ENCODE assay signal across 1 cellular context in the genomic region with DNA sequence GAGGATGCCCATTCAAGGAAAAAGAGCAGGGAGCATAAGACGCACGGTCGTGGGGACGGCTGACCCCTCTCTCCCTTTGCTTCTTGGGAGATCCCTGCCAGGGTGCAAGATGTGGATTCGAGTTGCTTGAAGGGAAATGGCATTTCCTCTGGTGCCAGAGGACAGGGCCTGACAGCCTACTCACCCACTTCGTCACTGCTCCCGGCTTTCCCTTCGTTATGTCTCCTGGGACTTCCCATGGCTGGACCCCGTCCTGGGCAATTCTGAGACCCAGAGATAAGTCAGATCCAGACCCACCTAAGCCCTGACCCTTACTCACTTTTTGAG.
TF ChIP-seq lines count a peak whose summit lies in the region.

No MANE protein-coding gene starts in this region.

TF ChIP-seq in HCT116, 20 proteins besides CTCF, POLR2A, EP300 and RAD21 (continued from another document):
- TF ChIP-seq, protein P1, sequence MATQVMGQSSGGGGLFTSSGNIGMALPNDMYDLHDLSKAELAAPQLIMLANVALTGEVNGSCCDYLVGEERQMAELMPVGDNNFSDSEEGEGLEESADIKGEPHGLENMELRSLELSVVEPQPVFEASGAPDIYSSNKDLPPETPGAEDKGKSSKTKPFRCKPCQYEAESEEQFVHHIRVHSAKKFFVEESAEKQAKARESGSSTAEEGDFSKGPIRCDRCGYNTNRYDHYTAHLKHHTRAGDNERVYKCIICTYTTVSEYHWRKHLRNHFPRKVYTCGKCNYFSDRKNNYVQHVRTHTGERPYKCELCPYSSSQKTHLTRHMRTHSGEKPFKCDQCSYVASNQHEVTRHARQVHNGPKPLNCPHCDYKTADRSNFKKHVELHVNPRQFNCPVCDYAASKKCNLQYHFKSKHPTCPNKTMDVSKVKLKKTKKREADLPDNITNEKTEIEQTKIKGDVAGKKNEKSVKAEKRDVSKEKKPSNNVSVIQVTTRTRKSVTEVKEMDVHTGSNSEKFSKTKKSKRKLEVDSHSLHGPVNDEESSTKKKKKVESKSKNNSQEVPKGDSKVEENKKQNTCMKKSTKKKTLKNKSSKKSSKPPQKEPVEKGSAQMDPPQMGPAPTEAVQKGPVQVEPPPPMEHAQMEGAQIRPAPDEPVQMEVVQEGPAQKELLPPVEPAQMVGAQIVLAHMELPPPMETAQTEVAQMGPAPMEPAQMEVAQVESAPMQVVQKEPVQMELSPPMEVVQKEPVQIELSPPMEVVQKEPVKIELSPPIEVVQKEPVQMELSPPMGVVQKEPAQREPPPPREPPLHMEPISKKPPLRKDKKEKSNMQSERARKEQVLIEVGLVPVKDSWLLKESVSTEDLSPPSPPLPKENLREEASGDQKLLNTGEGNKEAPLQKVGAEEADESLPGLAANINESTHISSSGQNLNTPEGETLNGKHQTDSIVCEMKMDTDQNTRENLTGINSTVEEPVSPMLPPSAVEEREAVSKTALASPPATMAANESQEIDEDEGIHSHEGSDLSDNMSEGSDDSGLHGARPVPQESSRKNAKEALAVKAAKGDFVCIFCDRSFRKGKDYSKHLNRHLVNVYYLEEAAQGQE (IDR thresholded peaks at IDR 0.05; ENCODE audit: low read depth): no peak
- no peak for TF ChIP-seq MAX (IDR thresholded peaks at IDR 0.05)
- no peak for TF ChIP-seq SIN3A (IDR thresholded peaks at IDR 0.05; ENCODE audit: low read depth)
- no peak for TF ChIP-seq FOSL1 (IDR thresholded peaks at IDR 0.05; ENCODE audit: low read depth)
- no peak for TF ChIP-seq CBX3 (IDR thresholded peaks at IDR 0.05; ENCODE audit: low read depth)
- TF ChIP-seq, protein P2, sequence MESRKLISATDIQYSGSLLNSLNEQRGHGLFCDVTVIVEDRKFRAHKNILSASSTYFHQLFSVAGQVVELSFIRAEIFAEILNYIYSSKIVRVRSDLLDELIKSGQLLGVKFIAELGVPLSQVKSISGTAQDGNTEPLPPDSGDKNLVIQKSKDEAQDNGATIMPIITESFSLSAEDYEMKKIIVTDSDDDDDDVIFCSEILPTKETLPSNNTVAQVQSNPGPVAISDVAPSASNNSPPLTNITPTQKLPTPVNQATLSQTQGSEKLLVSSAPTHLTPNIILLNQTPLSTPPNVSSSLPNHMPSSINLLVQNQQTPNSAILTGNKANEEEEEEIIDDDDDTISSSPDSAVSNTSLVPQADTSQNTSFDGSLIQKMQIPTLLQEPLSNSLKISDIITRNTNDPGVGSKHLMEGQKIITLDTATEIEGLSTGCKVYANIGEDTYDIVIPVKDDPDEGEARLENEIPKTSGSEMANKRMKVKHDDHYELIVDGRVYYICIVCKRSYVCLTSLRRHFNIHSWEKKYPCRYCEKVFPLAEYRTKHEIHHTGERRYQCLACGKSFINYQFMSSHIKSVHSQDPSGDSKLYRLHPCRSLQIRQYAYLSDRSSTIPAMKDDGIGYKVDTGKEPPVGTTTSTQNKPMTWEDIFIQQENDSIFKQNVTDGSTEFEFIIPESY (IDR thresholded peaks at IDR 0.05; ENCODE audit: extremely low read depth, insufficient replicate concordance, low read length): no peak
- TF ChIP-seq SP1 (IDR thresholded peaks at IDR 0.05; ENCODE audit: low read depth): no peak
- TF ChIP-seq EGR1 (IDR thresholded peaks at IDR 0.05; ENCODE audit: low read depth): no peak
- TF ChIP-seq EZH2 (IDR thresholded peaks at IDR 0.05): no peak
